Comparison of ENCODE assay signal across 8 cellular contexts in the genomic region with DNA sequence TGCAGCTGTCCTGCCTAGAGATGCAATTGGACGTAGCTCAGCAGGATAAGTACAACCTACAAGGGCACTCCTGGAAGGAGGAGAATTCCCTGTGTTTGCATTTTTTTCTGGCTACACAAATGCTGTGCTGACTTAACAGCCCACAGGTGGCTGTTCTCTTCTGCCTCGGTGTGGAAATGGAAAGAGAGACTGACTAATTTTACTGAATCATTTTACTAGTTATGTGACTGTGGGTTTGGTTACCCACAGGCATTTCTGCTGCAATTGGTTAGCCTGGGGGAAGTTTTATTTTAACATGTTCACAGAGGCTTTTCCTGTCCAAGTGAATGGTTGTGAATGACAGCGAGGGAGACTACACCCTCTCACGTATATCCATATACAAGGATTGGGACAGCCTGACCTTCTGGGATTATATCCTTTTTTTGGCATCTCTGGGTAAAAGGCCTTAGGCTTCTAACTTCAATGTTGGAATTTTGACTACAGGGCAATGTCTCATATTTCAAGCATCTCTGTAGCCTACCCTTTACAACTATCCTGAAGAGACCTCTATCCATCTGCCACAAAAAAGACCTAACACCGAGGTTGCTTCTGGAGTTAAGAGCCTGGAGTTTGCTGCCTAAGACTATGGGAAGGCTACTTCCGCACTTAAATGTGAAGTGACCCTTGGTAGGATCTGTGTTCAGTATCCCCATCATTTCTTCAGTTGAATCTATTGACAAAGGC.
DNase-seq lines count a peak whose midpoint lies in the region; ATAC-seq and TF ChIP-seq lines count a peak whose summit lies in the region.

No MANE protein-coding gene starts in this region.

- H3K36me3 Mint-ChIP-seq in Calu3 (ENCODE audit: insufficient read depth, unreplicated experiment), result no peaks in the 10 kb centered on the region

- H3K27ac Mint-ChIP-seq in Calu3 (ENCODE audit: unreplicated experiment), result no peak overlapping the region

- no peaks in the 10 kb centered on the region for H3K27me3 Mint-ChIP-seq in Calu3 (ENCODE audit: unreplicated experiment)

- CTCF ChIA-PET in Calu3 (lab: Charles Lee), result no interaction called here

- H3K9me3 Mint-ChIP-seq in Calu3 (ENCODE audit: low read depth, unreplicated experiment), result no peaks in the 10 kb centered on the region

- intact Hi-C loops in head of caudate nucleus (cut with DNase I) (no loop called here), Calu3 (cut with micrococcal nuclease; ENCODE audit: unreplicated experiment) (no loop called here)

- peak; percentile 70 for ATAC-seq in GM19043 (IDR thresholded peaks at IDR 0.05; ENCODE audit: low read depth, unreplicated experiment)
- peak; percentile 77 for ATAC-seq in HG03097 (IDR thresholded peaks at IDR 0.05; ENCODE audit: low FRiP score, unreplicated experiment)

- BruUV-seq in Calu3 (replicated peaks; lab: Mats Ljungman, UMichigan), result no TSS peak

- no peak for TF ChIP-seq CTCF in Calu3 (IDR thresholded peaks at IDR 0.05; ENCODE audit: unreplicated experiment)

- in situ Hi-C loops in ACHN (cut with HindIII; ENCODE audit: low pct_ligation_motif_present, low pct_unique_long_range_greater_than_20kb, low sequenced_read_pairs), result no loop called here

- H3K4me1 Mint-ChIP-seq in Calu3 (ENCODE audit: low read depth, unreplicated experiment), result no peaks in the 10 kb centered on the region

- DNase-seq in ACHN (peak; percentile 82), SIG-M5 treated with dmso at 0.1 percent for 504 hours (lab: John Stamatoyannopoulos, UW; ENCODE audit: unreplicated experiment) (peak; percentile 82), hepatic stellate cell (ENCODE audit: low spot score) (peak; percentile 32), head of caudate nucleus (no peak), Calu3 (no peak), NCI-H510A (lab: John Stamatoyannopoulos, UW) (no peak)

- no peak overlapping the region for H3K4me3 Mint-ChIP-seq in Calu3 (ENCODE audit: low read depth, unreplicated experiment)

Comparison
In these comparisons a context has a peak if more than half of its experiments do, and no peak if none do; other contexts are left out.
1. DNase-seq: peak in ACHN (single experiment), SIG-M5 treated with dmso at 0.1 percent for 504 hours (single experiment) and hepatic stellate cell (single experiment); none in head of caudate nucleus (0 of 42), Calu3 (single experiment) and NCI-H510A (single experiment).